Comparison of ENCODE assay signal across 1 cellular context in genomic region chr1:62722796-62723195, GRCh38.
TF ChIP-seq lines count a peak whose summit lies in the region.

No MANE protein-coding gene starts in this region.

TF ChIP-seq in GM12878, 131 proteins besides CTCF, POLR2A, EP300 and RAD21 (continued from another document):
- TF ChIP-seq CREM (IDR thresholded peaks at IDR 0.05; ENCODE audit: low read depth) (no peak), ZNF24 (IDR thresholded peaks at IDR 0.05) (peak; percentile 50; the same call in 1 of the 2 replicates), IRF4 (IDR thresholded peaks at IDR 0.05; ENCODE audit: low read depth, low read length) (peak; percentile 60), SMAD5 (IDR thresholded peaks at IDR 0.05; ENCODE audit: low read depth) (no peak), ESRRA (IDR thresholded peaks at IDR 0.05; ENCODE audit: low read length) (no peak), CEBPB (IDR thresholded peaks at IDR 0.05; ENCODE audit: borderline replicate concordance in 1 of 2, low read depth in 2 of 2, low read length in 2 of 2) (no peak), ETV6 (conservative IDR thresholded peaks at IDR 0.05 in 1 of 2, IDR thresholded peaks at IDR 0.05 in 1 of 2; ENCODE audit: borderline replicate concordance in 1 of 2, low read depth in 1 of 2) (peak in 1 of 2 experiments; percentile 26; a peak in 1 of 4 replicates), PKNOX1 (IDR thresholded peaks at IDR 0.05) (0 out of 2 replicates have a peak, but pooled peaks have one; percentile 42), IRF5 (IDR thresholded peaks at IDR 0.05; ENCODE audit: borderline replicate concordance) (no peak), IKZF2 (IDR thresholded peaks at IDR 0.05) (peak; percentile 69 to 72; a peak in 3 of 4 replicates), ZNF217 (IDR thresholded peaks at IDR 0.05) (peak; percentile 99), ZNF207 (IDR thresholded peaks at IDR 0.05; ENCODE audit: borderline replicate concordance) (no peak), CHD2 (IDR thresholded peaks at IDR 0.05; ENCODE audit: borderline replicate concordance, low read depth, low read length) (no peak), E4F1 (IDR thresholded peaks at IDR 0.05; ENCODE audit: borderline replicate concordance, partially characterized antibody) (no peak), SP1 (IDR thresholded peaks at IDR 0.05; ENCODE audit: low read depth, low read length) (no peak), IKZF1 (conservative IDR thresholded peaks at IDR 0.05) (peak; percentile 48; the same call in 1 of the 2 replicates), BACH1 (IDR thresholded peaks at IDR 0.05; ENCODE audit: borderline replicate concordance) (peak; percentile 64; the same call in 1 of the 2 replicates), POLR2AphosphoS5 (IDR thresholded peaks at IDR 0.05; ENCODE audit: low read length) (no peak), CEBPZ (IDR thresholded peaks at IDR 0.05; ENCODE audit: low read depth, low read length) (no peak), RCOR1 (conservative IDR thresholded peaks at IDR 0.05; ENCODE audit: low read depth, low read length) (0 out of 2 replicates have a peak, but pooled peaks have one; percentile 75), SMARCA5 (IDR thresholded peaks at IDR 0.05) (no peak), WRNIP1 (IDR thresholded peaks at IDR 0.05; ENCODE audit: borderline replicate concordance, low read depth, low read length) (no peak), BCL11A (IDR thresholded peaks at IDR 0.05; ENCODE audit: low read depth, low read length) (peak; percentile 40; the same call in 1 of the 2 replicates), BCL3 (IDR thresholded peaks at IDR 0.05; ENCODE audit: borderline replicate concordance, insufficient read depth, low read depth, low read length, poor library complexity, severe bottlenecking) (no peak), KLF5 (IDR thresholded peaks at IDR 0.05; ENCODE audit: partially characterized antibody) (no peak), RUNX3 (IDR thresholded peaks at IDR 0.05; ENCODE audit: low read length) (peak; percentile 58), FOXK2 (IDR thresholded peaks at IDR 0.05) (no peak), JUNB (IDR thresholded peaks at IDR 0.05) (peak; percentile 62), MEF2A (IDR thresholded peaks at IDR 0.05; ENCODE audit: insufficient read depth, low read depth, low read length) (no peak), HCFC1 (IDR thresholded peaks at IDR 0.05; ENCODE audit: low read length) (no peak), RELB (IDR thresholded peaks at IDR 0.05; ENCODE audit: low read depth) (peak; percentile 59; the same call in 1 of the 2 replicates), E2F4 (IDR thresholded peaks at IDR 0.05; ENCODE audit: low read depth, low read length) (no peak), CHD1 (IDR thresholded peaks at IDR 0.05; ENCODE audit: low read depth, low read length) (no peak), MTA2 (IDR thresholded peaks at IDR 0.05; ENCODE audit: low read depth) (peak; percentile 94)
TF ChIP-seq in GM12878: peak in this region for 22.
